ENCODE assay signal across 1 cellular context in genomic region chr6:149941583-149942460, GRCh38.
TF ChIP-seq lines count a peak whose summit lies in the region.

Gene ULBP2, plus strand, starts transcription at chr6:149942014. Its CDS starts 59 bp downstream, at chr6:149942073.

TF ChIP-seq in K562, 482 proteins besides CTCF, POLR2A, EP300 and RAD21 (continued from another document and continues in another):
- TF ChIP-seq SPI1 (IDR thresholded peaks at IDR 0.05; ENCODE audit: borderline replicate concordance, low read depth, low read length) (no peak), HNRNPK (IDR thresholded peaks at IDR 0.05; ENCODE audit: low read depth, low read length, poor library complexity, severe bottlenecking) (no peak), E2F8 (IDR thresholded peaks at IDR 0.05; ENCODE audit: low read depth, partially characterized antibody) (no peak), ZNF512 (tag; IDR thresholded peaks at IDR 0.05) (no peak), POLR2G (IDR thresholded peaks at IDR 0.05; ENCODE audit: low read depth, low read length) (peak; percentile 54; the same call in 1 of the 2 replicates), ZC3H8 (IDR thresholded peaks at IDR 0.05) (no peak), TEAD1 (CRISPR knock-in tag; IDR thresholded peaks at IDR 0.05) (peak in 1 of 2 experiments; percentile 55; a peak in 1 of 4 replicates), JUNB (CRISPR knock-in tag; conservative IDR thresholded peaks at IDR 0.05) (no peak), JUN (IDR thresholded peaks at IDR 0.05; ENCODE audit: borderline replicate concordance, low read depth, low read length) (0 out of 2 replicates have a peak, but pooled peaks have one; percentile 19), JUN (CRISPR knock-in tag; IDR thresholded peaks at IDR 0.05; ENCODE audit: borderline replicate concordance) (peak; percentile 51; the same call in 1 of the 2 replicates), BRF2 (IDR thresholded peaks at IDR 0.05; ENCODE audit: borderline replicate concordance, insufficient read depth, insufficient read length) (no peak), ZKSCAN3 (CRISPR knock-in tag; IDR thresholded peaks at IDR 0.05) (no peak), TCF7L2 (IDR thresholded peaks at IDR 0.05; ENCODE audit: low read depth, low read length) (no peak), TAF15 (IDR thresholded peaks at IDR 0.05; ENCODE audit: low read depth, low read length) (no peak), ETS1 (conservative IDR thresholded peaks at IDR 0.05; ENCODE audit: control insufficient read depth, low read depth, low read length) (0 out of 2 replicates have a peak, but pooled peaks have one; percentile 4), ZNF146 (CRISPR knock-in tag; IDR thresholded peaks at IDR 0.05; ENCODE audit: unreplicated experiment) (no peak), SMARCE1 (IDR thresholded peaks at IDR 0.05) (0 out of 2 replicates have a peak, but pooled peaks have one; percentile 32), ZEB2 (IDR thresholded peaks at IDR 0.05) (no peak), RUNX1 (IDR thresholded peaks at IDR 0.05; ENCODE audit: low read depth) (no peak), ZNF830 (CRISPR knock-in tag; IDR thresholded peaks at IDR 0.05) (no peak), SRSF1 (IDR thresholded peaks at IDR 0.05; ENCODE audit: low read depth, low read length) (no peak), PPARD (CRISPR knock-in tag; IDR thresholded peaks at IDR 0.05) (no peak), ELF4 (CRISPR knock-in tag; IDR thresholded peaks at IDR 0.05) (no peak), NR2F6 (CRISPR knock-in tag; IDR thresholded peaks at IDR 0.05) (no peak), PHF20 (IDR thresholded peaks at IDR 0.05; ENCODE audit: partially characterized antibody) (no peak), LCOR (CRISPR knock-in tag; IDR thresholded peaks at IDR 0.05) (0 out of 2 replicates have a peak, but pooled peaks have one; percentile 23), FOXJ2 (tag; IDR thresholded peaks at IDR 0.05) (no peak), POU5F1 (IDR thresholded peaks at IDR 0.05; ENCODE audit: borderline replicate concordance, low read depth, low read length, partially characterized antibody) (no peak), POLR2H (tag; IDR thresholded peaks at IDR 0.05; ENCODE audit: low read depth) (no peak), ZNF740 (CRISPR knock-in tag; IDR thresholded peaks at IDR 0.05) (no peak), ZNF740 (tag; IDR thresholded peaks at IDR 0.05) (no peak), ZBTB40 (IDR thresholded peaks at IDR 0.05) (no peak), ZBTB40 (CRISPR knock-in tag; IDR thresholded peaks at IDR 0.05) (no peak), CBFA2T3 (IDR thresholded peaks at IDR 0.05) (no peak), PHB2 (IDR thresholded peaks at IDR 0.05; ENCODE audit: low read depth) (no peak), ZNF316 (IDR thresholded peaks at IDR 0.05) (0 out of 2 replicates have a peak, but pooled peaks have one; percentile 4), SREBF1 (IDR thresholded peaks at IDR 0.05; ENCODE audit: borderline replicate concordance, low read depth, low read length) (no peak), ZZZ3 (IDR thresholded peaks at IDR 0.05) (no peak), ARID2 (IDR thresholded peaks at IDR 0.05) (no peak), BRD4 (IDR thresholded peaks at IDR 0.05) (no peak), CHD1 (IDR thresholded peaks at IDR 0.05; ENCODE audit: low read length) (no peak), MXI1 (IDR thresholded peaks at IDR 0.05; ENCODE audit: low read depth, low read length) (no peak), RBM25 (IDR thresholded peaks at IDR 0.05; ENCODE audit: low read depth, low read length, severe bottlenecking) (no peak), NFIX (CRISPR knock-in tag; IDR thresholded peaks at IDR 0.05; ENCODE audit: low read depth) (no peak), ZNF217 (CRISPR knock-in tag; IDR thresholded peaks at IDR 0.05) (no peak), CBX8 (IDR thresholded peaks at IDR 0.05; ENCODE audit: borderline replicate concordance, extremely low read depth, low read depth, low read length, poor library complexity, severe bottlenecking) (no peak)
- TF ChIP-seq, protein P1, sequence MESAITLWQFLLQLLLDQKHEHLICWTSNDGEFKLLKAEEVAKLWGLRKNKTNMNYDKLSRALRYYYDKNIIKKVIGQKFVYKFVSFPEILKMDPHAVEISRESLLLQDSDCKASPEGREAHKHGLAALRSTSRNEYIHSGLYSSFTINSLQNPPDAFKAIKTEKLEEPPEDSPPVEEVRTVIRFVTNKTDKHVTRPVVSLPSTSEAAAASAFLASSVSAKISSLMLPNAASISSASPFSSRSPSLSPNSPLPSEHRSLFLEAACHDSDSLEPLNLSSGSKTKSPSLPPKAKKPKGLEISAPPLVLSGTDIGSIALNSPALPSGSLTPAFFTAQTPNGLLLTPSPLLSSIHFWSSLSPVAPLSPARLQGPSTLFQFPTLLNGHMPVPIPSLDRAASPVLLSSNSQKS (CRISPR knock-in tag; IDR thresholded peaks at IDR 0.05): no peak
- TF ChIP-seq, protein P2, sequence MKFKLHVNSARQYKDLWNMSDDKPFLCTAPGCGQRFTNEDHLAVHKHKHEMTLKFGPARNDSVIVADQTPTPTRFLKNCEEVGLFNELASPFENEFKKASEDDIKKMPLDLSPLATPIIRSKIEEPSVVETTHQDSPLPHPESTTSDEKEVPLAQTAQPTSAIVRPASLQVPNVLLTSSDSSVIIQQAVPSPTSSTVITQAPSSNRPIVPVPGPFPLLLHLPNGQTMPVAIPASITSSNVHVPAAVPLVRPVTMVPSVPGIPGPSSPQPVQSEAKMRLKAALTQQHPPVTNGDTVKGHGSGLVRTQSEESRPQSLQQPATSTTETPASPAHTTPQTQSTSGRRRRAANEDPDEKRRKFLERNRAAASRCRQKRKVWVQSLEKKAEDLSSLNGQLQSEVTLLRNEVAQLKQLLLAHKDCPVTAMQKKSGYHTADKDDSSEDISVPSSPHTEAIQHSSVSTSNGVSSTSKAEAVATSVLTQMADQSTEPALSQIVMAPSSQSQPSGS (CRISPR knock-in tag; IDR thresholded peaks at IDR 0.05): no peak
